ENCODE assay signal across 7 cellular contexts in the genomic region with DNA sequence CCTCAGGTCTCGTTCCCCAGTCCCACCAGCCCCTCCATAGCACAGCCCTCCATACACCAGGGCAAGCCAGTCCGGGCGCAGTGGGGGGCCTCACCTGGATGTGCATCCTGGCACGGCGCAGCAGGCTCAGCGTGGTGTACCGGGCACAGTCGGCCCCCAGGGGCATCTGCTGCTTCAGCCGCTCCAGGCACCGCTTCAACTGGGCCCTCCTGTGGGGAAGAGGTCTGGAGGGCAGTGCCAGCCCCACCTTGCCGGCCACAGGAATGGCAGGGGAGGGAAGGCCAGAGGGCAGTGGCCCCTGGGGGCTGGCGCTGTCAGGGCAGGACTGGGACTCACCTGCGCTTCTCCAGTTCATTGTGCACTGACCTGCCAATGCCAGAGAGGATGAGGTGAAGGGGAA. TPM values are rescaled to one million over a fixed set of nuclear protein-coding genes. Genes with fewer than 3 reads are reported as not detected.
DNase-seq lines count a peak whose midpoint lies in the region; ATAC-seq, FAIRE-seq and TF ChIP-seq lines count a peak whose summit lies in the region.

No MANE protein-coding gene starts in this region.

- H3K4me2 ChIP-seq in KMS-11 = peak overlapping the region; percentile 31; the same call in 1 of the 2 replicates
- 0 out of 2 replicates have a peak overlapping the region, but pooled peaks have one; percentile 71 for H3K4me2 ChIP-seq in K562 (ENCODE audit: insufficient read depth, low read length)

- H3K27ac Mint-ChIP-seq in Caco-2 (ENCODE audit: unreplicated experiment) (peak overlapping the region; percentile 50), T-cell (no peak overlapping the region)

- H3K9me3 Mint-ChIP-seq in Caco-2 (ENCODE audit: unreplicated experiment) = no peaks in the 10 kb centered on the region
- H3K9me3 Mint-ChIP-seq in T-cell = no peaks in the 10 kb centered on the region

- TF ChIP-seq POLR2A in K562 (conservative IDR thresholded peaks at IDR 0.05) = no peak

- H4K20me1 ChIP-seq in KMS-11 (ENCODE audit: insufficient read depth) = no peaks in the 10 kb centered on the region
- no peaks in the 10 kb centered on the region; the same call in 1 of the 2 replicates for H4K20me1 ChIP-seq in K562 (replicated peaks; ENCODE audit: control insufficient read depth, insufficient read depth, low read length)

- 89% methylated on average over 12 of the region's 13 CpGs for WGBS in K562 (ENCODE audit: insufficient coverage, low coverage, missing lambda C conversion rate)

- BruUV-seq in Caco-2 (replicated peaks; lab: Mats Ljungman, UMichigan) (no TSS peak), K562 (replicated peaks; lab: Mats Ljungman, UMichigan) (no TSS peak)

- H3K4me3 ChIP-seq in Caco-2 (ENCODE audit: low read depth, low read length) (no peak overlapping the region), KMS-11 (IDR thresholded peaks at IDR 0.05; ENCODE audit: insufficient read depth, low read depth, low read length) (no peak overlapping the region), K562 (no peak overlapping the region), neuron (ENCODE audit: low read length) (peak overlapping the region; percentile 68)

- no peak for TF ChIP-seq EP300 in K562 (IDR thresholded peaks at IDR 0.05; ENCODE audit: low read length)

- TF ChIP-seq RAD21 in K562 (CRISPR knock-in tag; conservative IDR thresholded peaks at IDR 0.05 in 1 of 2, IDR thresholded peaks at IDR 0.05 in 1 of 2) = no peak

- no peaks in the 10 kb centered on the region for H3K9me3 ChIP-seq in Caco-2
- no peaks in the 10 kb centered on the region for H3K9me3 ChIP-seq in K562 (replicated peaks; ENCODE audit: control insufficient read depth, insufficient read depth, low read depth, low read length)
- H3K9me3 ChIP-seq in neuron (ENCODE audit: low read length) = no peaks in the 10 kb centered on the region

- in situ Hi-C loops in K562 (cut with MboI) = no loop called here

- H3K4me1 ChIP-seq in Caco-2 (peaks cover 11% of the 10 kb centered on the region), KMS-11 (ENCODE audit: low read depth, poor library complexity, severe bottlenecking) (peaks cover 23% of the 10 kb centered on the region), K562 (replicated peaks in 1 of 2; ENCODE audit: control insufficient read depth in 2 of 2, insufficient read depth in 2 of 2, low read length in 2 of 2) (peaks cover 26 to 79% of the 10 kb centered on the region in 2 experiments), neuron (ENCODE audit: insufficient read depth, low read length) (peaks cover 22% of the 10 kb centered on the region)

- H3K36me3 ChIP-seq in Caco-2 (ENCODE audit: control insufficient read depth, insufficient read depth, low read length) = peaks cover 7% of the 10 kb centered on the region
- H3K36me3 ChIP-seq in KMS-11 (ENCODE audit: insufficient read depth) = no peaks in the 10 kb centered on the region
- peaks cover 26% of the 10 kb centered on the region for H3K36me3 ChIP-seq in K562 (ENCODE audit: control insufficient read depth, insufficient read depth, low read length)
- H3K36me3 ChIP-seq in neuron (ENCODE audit: insufficient read depth, low read length) = peaks cover 34% of the 10 kb centered on the region

- no peak for FAIRE-seq in K562 (lab: Jason Lieb, UNC)

- ATAC-seq in K562 = no peak
- no peak for ATAC-seq in T-cell (replicated peaks in 1 of 4)

- no peak for DNase-seq in Caco-2
- no peak for DNase-seq in K562 (ENCODE audit: extremely low read depth in 1 of 4, low spot score in 3 of 4)
- DNase-seq in NCI-H1105 treated with DMSO at 0.1 percent for 48 hours (lab: John Stamatoyannopoulos, UW) = no peak
- DNase-seq in NOMO-1 (lab: John Stamatoyannopoulos, UW; ENCODE audit: unreplicated experiment in 2 of 2) = no peak
- no peak for DNase-seq in T-cell

- H3K4me1 Mint-ChIP-seq in Caco-2 (ENCODE audit: low read depth, unreplicated experiment) = peaks cover 13% of the 10 kb centered on the region
- H3K4me1 Mint-ChIP-seq in T-cell = peaks cover 19 to 57% (median 41%) of the 10 kb centered on the region in 3 donors

- TF ChIP-seq CTCF in Caco-2 (IDR thresholded peaks at IDR 0.05; ENCODE audit: insufficient read depth in 1 of 2, low read depth in 1 of 2, low read length in 1 of 2, severe bottlenecking in 1 of 2, unreplicated experiment in 1 of 2) (no peak), KMS-11 (conservative IDR thresholded peaks at IDR 0.05; ENCODE audit: low read depth, low read length) (no peak), K562 (IDR thresholded peaks at IDR 0.05 in 2 of 3, conservative IDR thresholded peaks at IDR 0.05 in 1 of 3; ENCODE audit: insufficient read depth in 2 of 3, low read depth in 1 of 3, low read length in 3 of 3) (no peak)

- H3K9ac ChIP-seq in KMS-11 = no peak overlapping the region
- H3K9ac ChIP-seq in K562 (ENCODE audit: insufficient read depth in 1 of 2, low read depth in 2 of 2, low read length in 2 of 2) = peak overlapping the region; percentile 12 to 98; a peak in 3 of 4 replicates

- H3K9me1 ChIP-seq in K562 (ENCODE audit: control insufficient read depth, insufficient read depth, low read length) = no peaks in the 10 kb centered on the region

- H3K27me3 Mint-ChIP-seq in Caco-2 (ENCODE audit: insufficient read depth, unreplicated experiment) = no peaks in the 10 kb centered on the region
- H3K27me3 Mint-ChIP-seq in T-cell = peaks cover 0 to 4% of the 10 kb centered on the region in 2 donors

- POLR2A ChIA-PET in Caco-2 (lab: Charles Lee) (interaction anchor here (0.6 kb wide), 2 partner anchors 20 to 224 kb away, joined by 3 read pairs; no protein-coding TSS in a partner anchor), K562 (lab: Yijun Ruan, JAX) (interaction anchor here (0.5 to 2.5 kb wide), 12 partner anchors 9 to 198 kb away, joined by 3 to 9 read pairs (median 3); a partner anchor contains a TSS), T-cell (lab: Charles Lee) (interaction anchor here in 1 of 2 donors (0.6 kb wide), 1 partner anchor 14 kb away, joined by 3 read pairs; no protein-coding TSS in a partner anchor)

- H3K27ac ChIP-seq in KMS-11 (no peak overlapping the region), K562 (ENCODE audit: extremely low read depth, low read depth, low read length) (no peak overlapping the region)

- H2AFZ ChIP-seq in KMS-11 (ENCODE audit: low read depth) (no peak overlapping the region), K562 (ENCODE audit: low read depth, low read length) (no peak overlapping the region), neuron (ENCODE audit: low read depth, low read length) (no peak overlapping the region)

- intact Hi-C loops in Caco-2 (cut with micrococcal nuclease; ENCODE audit: unreplicated experiment) = no loop called here
- intact Hi-C loops in K562 (cut with micrococcal nuclease) = no loop called here

- CTCF ChIA-PET in Caco-2 (lab: Charles Lee) = interaction anchor here (0.5 to 3.7 kb wide), 30 partner anchors 8 to 223 kb away, joined by 3 to 33 read pairs (median 4); a partner anchor contains a TSS
- CTCF ChIA-PET in K562 (lab: Yijun Ruan, JAX; ENCODE audit: low intra/inter-chr PET ratio) = interaction anchor here (1.1 to 1.3 kb wide), 2 partner anchors 144 to 197 kb away, joined by 4 to 6 read pairs; no protein-coding TSS in a partner anchor
- CTCF ChIA-PET in T-cell (lab: Charles Lee) = interaction anchor here (0.5 to 1.9 kb wide), 17 partner anchors 8 to 187 kb away, joined by 3 to 8 read pairs (median 5); a partner anchor contains a TSS

- H3K79me2 ChIP-seq in KMS-11 (ENCODE audit: insufficient read depth, low read depth) (peaks cover 9% of the 10 kb centered on the region), K562 (ENCODE audit: control insufficient read depth, insufficient read depth, low read length) (peaks cover 21% of the 10 kb centered on the region)

- no peaks in the 10 kb centered on the region for H3K27me3 ChIP-seq in Caco-2 (replicated peaks; ENCODE audit: control insufficient read depth, insufficient read depth, low read length)
- no peaks in the 10 kb centered on the region for H3K27me3 ChIP-seq in KMS-11 (ENCODE audit: insufficient read depth, low read depth)
- no peaks in the 10 kb centered on the region for H3K27me3 ChIP-seq in K562 (ENCODE audit: control insufficient read depth in 2 of 2, insufficient read depth in 2 of 2, low read length in 2 of 2)
- H3K27me3 ChIP-seq in neuron (ENCODE audit: insufficient read depth, low read length) = no peaks in the 10 kb centered on the region

- H3K36me3 Mint-ChIP-seq in Caco-2 (ENCODE audit: insufficient read depth, unreplicated experiment) (peaks cover 57% of the 10 kb centered on the region), T-cell (peaks cover 11% of the 10 kb centered on the region)

- H3K4me3 Mint-ChIP-seq in Caco-2 (ENCODE audit: unreplicated experiment) (peak overlapping the region; percentile 82), T-cell (peak overlapping the region in 1 of 3 donors; percentile 90)

RNA-seq across cellular contexts. Expression of a gene that starts 1.4 kb away (rescaled TPM):
- total RNA-seq in Caco-2 (2022) = 19.8 and 20.6 TPM in 2 replicates
- total RNA-seq in K562 (2011; cell fraction: chromatin; rRNA removed; ENCODE audit: low replicate concordance) = 16.1 and 35.8 TPM in 2 replicates
- total RNA-seq in K562 (2011; cell fraction: nucleolus; rRNA removed) = 30.9 and 32.9 TPM in 2 replicates
- total RNA-seq in K562 (2011; cell fraction: nucleoplasm; rRNA removed) = 25.8 and 34.4 TPM in 2 replicates
- total RNA-seq in K562 (2014; rRNA removed) = 18.2 and 19.5 TPM in 2 replicates
- total RNA-seq in K562 (2014; rRNA removed; fragmentation: Illumina TruSeq; extraction: Trizol) = 0.65 and 0.83 TPM in 2 replicates
- 4.5 and 6.1 TPM in 2 replicates for total RNA-seq in K562 (2015; rRNA removed; fragmentation: Illumina TruSeq; extraction: Trizol)
- 12.0 and 16.2 TPM in 2 replicates for total RNA-seq in K562 (2021)
- 5.2 and 13.6 TPM in 2 replicates for polyA plus RNA-seq in K562 (2011; rRNA removed)
- 9.9 and 15.2 TPM in 2 replicates for polyA plus RNA-seq in K562 (2011; cell fraction: cytosol; rRNA removed)
- 81.7 and 87.5 TPM in 2 replicates for polyA plus RNA-seq in K562 (2011; cell fraction: nucleus; rRNA removed)
- 9.2 and 20.7 TPM in 2 replicates for polyA plus RNA-seq in K562 (2012)
- polyA plus RNA-seq in K562 (2014; fragmentation: Illumina TruSeq; extraction: Trizol) = 1.8 and 4.5 TPM in 2 replicates
- polyA plus RNA-seq in K562 (2014; fragmentation: Nextera tagmentation; extraction: Ambion mirVana) = under 1 TPM; 0.28 to 0.59 TPM
- polyA plus RNA-seq in K562 (2014; rRNA removed) = 22.8 and 24.8 TPM in 2 replicates
- 1.8 and 1.9 TPM in 2 replicates for polyA minus RNA-seq in K562 (2011; rRNA and poly(A)+ RNA removed)
- 1.2 and 4.6 TPM in 2 replicates for polyA minus RNA-seq in K562 (2011; cell fraction: cytosol; rRNA and poly(A)+ RNA removed)
- polyA minus RNA-seq in K562 (2011; cell fraction: nucleus; rRNA and poly(A)+ RNA removed) = 12.3 and 14.9 TPM in 2 replicates
- 10 to 100 TPM in 4 of 5 donors, 1 to 10 TPM in 1; 9.3 to 15.2 (median 12.4) TPM for total RNA-seq in T-cell

RNA-seq across cellular contexts. Expression of a gene that starts 6.7 kb away (rescaled TPM):
- total RNA-seq in Caco-2 (2022) (201 and 229 TPM in 2 replicates), K562 (2014; rRNA removed) (330 and 397 TPM in 2 replicates), K562 (2014; rRNA removed; fragmentation: Illumina TruSeq; extraction: Trizol) (240 and 288 TPM in 2 replicates), K562 (2015; rRNA removed; fragmentation: Illumina TruSeq; extraction: Trizol) (336 and 342 TPM in 2 replicates), K562 (2021) (357 and 376 TPM in 2 replicates), T-cell (10 to 100 TPM; 52.0 to 84.9 (median 74.5) TPM)
- total RNA-seq in K562 (2011; cell fraction: chromatin; rRNA removed; ENCODE audit: low replicate concordance) = 48.2 and 87.9 TPM in 2 replicates
- total RNA-seq in K562 (2011; cell fraction: nucleolus; rRNA removed) = 113 and 136 TPM in 2 replicates
- total RNA-seq in K562 (2011; cell fraction: nucleoplasm; rRNA removed) = 88.0 and 98.6 TPM in 2 replicates
- polyA plus RNA-seq in K562 (2011; rRNA removed) (306 and 340 TPM in 2 replicates), K562 (2014; fragmentation: Illumina TruSeq; extraction: Trizol) (313 and 379 TPM in 2 replicates), K562 (2014; fragmentation: Nextera tagmentation; extraction: Ambion mirVana) (10 to 100 TPM; 40.1 to 63.7 TPM), K562 (2014; rRNA removed) (484 and 583 TPM in 2 replicates)
- 419 and 903 TPM in 2 replicates for polyA plus RNA-seq in K562 (2011; cell fraction: cytosol; rRNA removed)
- polyA plus RNA-seq in K562 (2011; cell fraction: nucleus; rRNA removed) = 140 and 180 TPM in 2 replicates
- polyA plus RNA-seq in K562 (2012) = 250 and 264 TPM in 2 replicates
- polyA minus RNA-seq in K562 (2011; rRNA and poly(A)+ RNA removed) = 122 and 169 TPM in 2 replicates
- polyA minus RNA-seq in K562 (2011; cell fraction: cytosol; rRNA and poly(A)+ RNA removed) = 115 and 142 TPM in 2 replicates
- polyA minus RNA-seq in K562 (2011; cell fraction: nucleus; rRNA and poly(A)+ RNA removed) = 52.6 and 54.7 TPM in 2 replicates

RNA-seq across cellular contexts. Expression of a gene that starts 6.8 kb away (rescaled TPM):
- total RNA-seq in Caco-2 (2022) (29.9 and 31.7 TPM in 2 replicates), K562 (2014; rRNA removed) (61.1 and 72.5 TPM in 2 replicates), K562 (2014; rRNA removed; fragmentation: Illumina TruSeq; extraction: Trizol) (16.8 and 21.2 TPM in 2 replicates), K562 (2015; rRNA removed; fragmentation: Illumina TruSeq; extraction: Trizol) (21.1 and 22.2 TPM in 2 replicates), K562 (2021) (52.5 and 56.7 TPM in 2 replicates), T-cell (10 to 100 TPM; 18.2 to 34.0 (median 25.2) TPM)
- 54.0 and 133 TPM in 2 replicates for total RNA-seq in K562 (2011; cell fraction: chromatin; rRNA removed; ENCODE audit: low replicate concordance)
- total RNA-seq in K562 (2011; cell fraction: nucleolus; rRNA removed) = 129 and 138 TPM in 2 replicates
- 74.5 and 88.1 TPM in 2 replicates for total RNA-seq in K562 (2011; cell fraction: nucleoplasm; rRNA removed)
- polyA plus RNA-seq in K562 (2011; rRNA removed) (70.4 and 85.1 TPM in 2 replicates), K562 (2014; fragmentation: Illumina TruSeq; extraction: Trizol) (34.8 and 40.4 TPM in 2 replicates), K562 (2014; fragmentation: Nextera tagmentation; extraction: Ambion mirVana) (10 to 100 TPM; 13.9 to 15.7 TPM), K562 (2014; rRNA removed) (107 TPM in 2 replicates)
- polyA plus RNA-seq in K562 (2011; cell fraction: cytosol; rRNA removed) = 83.0 and 103 TPM in 2 replicates
- polyA plus RNA-seq in K562 (2011; cell fraction: nucleus; rRNA removed) = 376 and 417 TPM in 2 replicates
- polyA plus RNA-seq in K562 (2012) = 48.9 and 65.7 TPM in 2 replicates
- polyA minus RNA-seq in K562 (2011; rRNA and poly(A)+ RNA removed) = 15.0 and 17.4 TPM in 2 replicates
- 10.5 and 14.7 TPM in 2 replicates for polyA minus RNA-seq in K562 (2011; cell fraction: cytosol; rRNA and poly(A)+ RNA removed)
- polyA minus RNA-seq in K562 (2011; cell fraction: nucleus; rRNA and poly(A)+ RNA removed) = 32.3 and 39.1 TPM in 2 replicates

RNA-seq across cellular contexts. Expression of a gene that starts 41.1 kb away (rescaled TPM):
- total RNA-seq in Caco-2 (2022) = 240 and 241 TPM in 2 replicates
- total RNA-seq in K562 (2011; cell fraction: chromatin; rRNA removed; ENCODE audit: low replicate concordance) = 108 and 260 TPM in 2 replicates
- 422 and 429 TPM in 2 replicates for total RNA-seq in K562 (2011; cell fraction: nucleolus; rRNA removed)
- 240 and 283 TPM in 2 replicates for total RNA-seq in K562 (2011; cell fraction: nucleoplasm; rRNA removed)
- total RNA-seq in K562 (2014; rRNA removed) = 200 and 216 TPM in 2 replicates
- total RNA-seq in K562 (2014; rRNA removed; fragmentation: Illumina TruSeq; extraction: Trizol) = 69.3 and 110 TPM in 2 replicates
- 179 and 196 TPM in 2 replicates for total RNA-seq in K562 (2015; rRNA removed; fragmentation: Illumina TruSeq; extraction: Trizol)
- 130 and 136 TPM in 2 replicates for total RNA-seq in K562 (2021)
- polyA plus RNA-seq in K562 (2011; rRNA removed) = 119 and 150 TPM in 2 replicates
- polyA plus RNA-seq in K562 (2011; cell fraction: cytosol; rRNA removed) = 299 and 407 TPM in 2 replicates
- 207 and 224 TPM in 2 replicates for polyA plus RNA-seq in K562 (2011; cell fraction: nucleus; rRNA removed)
- polyA plus RNA-seq in K562 (2012) = 176 and 216 TPM in 2 replicates
- 241 and 254 TPM in 2 replicates for polyA plus RNA-seq in K562 (2014; fragmentation: Illumina TruSeq; extraction: Trizol)
- 1 to 10 TPM; 2.7 to 8.5 TPM for polyA plus RNA-seq in K562 (2014; fragmentation: Nextera tagmentation; extraction: Ambion mirVana)
- 196 and 235 TPM in 2 replicates for polyA plus RNA-seq in K562 (2014; rRNA removed)
- 113 and 151 TPM in 2 replicates for polyA minus RNA-seq in K562 (2011; rRNA and poly(A)+ RNA removed)
- polyA minus RNA-seq in K562 (2011; cell fraction: cytosol; rRNA and poly(A)+ RNA removed) = 150 and 163 TPM in 2 replicates
- polyA minus RNA-seq in K562 (2011; cell fraction: nucleus; rRNA and poly(A)+ RNA removed) = 76.1 and 108 TPM in 2 replicates
- total RNA-seq in T-cell = 100 to 1,000 TPM in 3 of 5 donors, 10 to 100 TPM in 2; 67.2 to 122 (median 106) TPM

RNA-seq across cellular contexts. Expression of a gene that starts 47.4 kb away (rescaled TPM):
- total RNA-seq in Caco-2 (2022) (15.2 and 16.7 TPM in 2 replicates), K562 (2014; rRNA removed) (63.1 and 86.1 TPM in 2 replicates), K562 (2014; rRNA removed; fragmentation: Illumina TruSeq; extraction: Trizol) (6.3 and 10.5 TPM in 2 replicates), K562 (2015; rRNA removed; fragmentation: Illumina TruSeq; extraction: Trizol) (34.5 and 38.8 TPM in 2 replicates), K562 (2021) (50.3 and 55.4 TPM in 2 replicates), T-cell (100 to 1,000 TPM in 3 of 5 donors, 10 to 100 TPM in 2; 85.7 to 209 (median 195) TPM)
- total RNA-seq in K562 (2011; cell fraction: chromatin; rRNA removed; ENCODE audit: low replicate concordance) = 35.8 and 98.9 TPM in 2 replicates
- total RNA-seq in K562 (2011; cell fraction: nucleolus; rRNA removed) = 87.6 and 104 TPM in 2 replicates
- 52.4 and 57.0 TPM in 2 replicates for total RNA-seq in K562 (2011; cell fraction: nucleoplasm; rRNA removed)
- polyA plus RNA-seq in K562 (2011; rRNA removed) (21.2 and 40.8 TPM in 2 replicates), K562 (2014; fragmentation: Illumina TruSeq; extraction: Trizol) (42.0 and 46.3 TPM in 2 replicates), K562 (2014; fragmentation: Nextera tagmentation; extraction: Ambion mirVana) (1 to 10 TPM in 1 of 2 experiments, under 1 TPM in 1; 0.28 to 1.3 TPM), K562 (2014; rRNA removed) (75.9 and 101 TPM in 2 replicates)
- polyA plus RNA-seq in K562 (2011; cell fraction: cytosol; rRNA removed) = 54.2 and 98.9 TPM in 2 replicates
- polyA plus RNA-seq in K562 (2011; cell fraction: nucleus; rRNA removed) = 174 and 232 TPM in 2 replicates
- polyA plus RNA-seq in K562 (2012) = 40.9 and 53.0 TPM in 2 replicates
- polyA minus RNA-seq in K562 (2011; rRNA and poly(A)+ RNA removed) = 11.5 and 13.6 TPM in 2 replicates
- 20.3 and 24.8 TPM in 2 replicates for polyA minus RNA-seq in K562 (2011; cell fraction: cytosol; rRNA and poly(A)+ RNA removed)
- polyA minus RNA-seq in K562 (2011; cell fraction: nucleus; rRNA and poly(A)+ RNA removed) = 49.7 and 64.5 TPM in 2 replicates
